1 cellular context compared by ENCODE assay signal in the genomic region with DNA sequence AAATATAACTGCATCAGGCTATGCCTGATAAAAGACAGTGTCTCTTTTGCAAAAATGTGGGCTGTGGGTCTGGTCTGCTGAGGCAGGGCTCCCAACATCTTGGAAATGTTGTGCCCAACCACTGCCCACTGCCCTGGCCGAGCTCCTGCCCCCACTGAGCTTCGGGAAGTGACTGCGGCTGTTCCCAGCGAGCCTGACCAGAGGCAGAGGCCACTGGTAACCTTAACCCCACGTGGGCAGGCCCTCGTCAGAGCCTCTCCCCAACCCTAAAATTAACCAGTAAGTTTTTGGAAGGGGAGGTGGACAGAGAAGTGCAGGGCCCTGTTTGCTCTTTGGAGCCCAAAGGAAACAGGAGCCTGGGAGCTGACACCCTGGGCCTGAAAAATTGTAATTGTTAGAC.
TF ChIP-seq lines count a peak whose summit lies in the region.

No MANE protein-coding gene starts in this region.

TF ChIP-seq in H1, 55 proteins besides CTCF, POLR2A, EP300 and RAD21:
- TF ChIP-seq YY1 (IDR thresholded peaks at IDR 0.05; ENCODE audit: low read depth, low read length) (no peak), GABPA (IDR thresholded peaks at IDR 0.05; ENCODE audit: borderline replicate concordance, insufficient read depth, low read length) (no peak), CEBPB (IDR thresholded peaks at IDR 0.05; ENCODE audit: low read depth, low read length) (no peak), CHD2 (IDR thresholded peaks at IDR 0.05; ENCODE audit: low read length) (no peak), SUZ12 (IDR thresholded peaks at IDR 0.05; ENCODE audit: low read length) (no peak), SRF (IDR thresholded peaks at IDR 0.05; ENCODE audit: low read depth, low read length) (no peak), TAF1 (IDR thresholded peaks at IDR 0.05; ENCODE audit: low read depth, low read length) (no peak), HDAC2 (IDR thresholded peaks at IDR 0.05; ENCODE audit: borderline replicate concordance in 1 of 2, low read depth in 2 of 2, low read length in 2 of 2) (no peak), ASH2L (IDR thresholded peaks at IDR 0.05; ENCODE audit: low read length) (no peak), POLR2AphosphoS5 (IDR thresholded peaks at IDR 0.05; ENCODE audit: low read depth, low read length) (no peak), TBP (IDR thresholded peaks at IDR 0.05; ENCODE audit: low read depth, low read length) (no peak), EGR1 (IDR thresholded peaks at IDR 0.05; ENCODE audit: borderline replicate concordance, low read depth, low read length) (no peak), CTBP2 (IDR thresholded peaks at IDR 0.05; ENCODE audit: borderline replicate concordance, insufficient read depth, insufficient read length, low read length) (no peak), BRCA1 (IDR thresholded peaks at IDR 0.05; ENCODE audit: low read depth, low read length) (no peak)
- TF ChIP-seq, protein P1, sequence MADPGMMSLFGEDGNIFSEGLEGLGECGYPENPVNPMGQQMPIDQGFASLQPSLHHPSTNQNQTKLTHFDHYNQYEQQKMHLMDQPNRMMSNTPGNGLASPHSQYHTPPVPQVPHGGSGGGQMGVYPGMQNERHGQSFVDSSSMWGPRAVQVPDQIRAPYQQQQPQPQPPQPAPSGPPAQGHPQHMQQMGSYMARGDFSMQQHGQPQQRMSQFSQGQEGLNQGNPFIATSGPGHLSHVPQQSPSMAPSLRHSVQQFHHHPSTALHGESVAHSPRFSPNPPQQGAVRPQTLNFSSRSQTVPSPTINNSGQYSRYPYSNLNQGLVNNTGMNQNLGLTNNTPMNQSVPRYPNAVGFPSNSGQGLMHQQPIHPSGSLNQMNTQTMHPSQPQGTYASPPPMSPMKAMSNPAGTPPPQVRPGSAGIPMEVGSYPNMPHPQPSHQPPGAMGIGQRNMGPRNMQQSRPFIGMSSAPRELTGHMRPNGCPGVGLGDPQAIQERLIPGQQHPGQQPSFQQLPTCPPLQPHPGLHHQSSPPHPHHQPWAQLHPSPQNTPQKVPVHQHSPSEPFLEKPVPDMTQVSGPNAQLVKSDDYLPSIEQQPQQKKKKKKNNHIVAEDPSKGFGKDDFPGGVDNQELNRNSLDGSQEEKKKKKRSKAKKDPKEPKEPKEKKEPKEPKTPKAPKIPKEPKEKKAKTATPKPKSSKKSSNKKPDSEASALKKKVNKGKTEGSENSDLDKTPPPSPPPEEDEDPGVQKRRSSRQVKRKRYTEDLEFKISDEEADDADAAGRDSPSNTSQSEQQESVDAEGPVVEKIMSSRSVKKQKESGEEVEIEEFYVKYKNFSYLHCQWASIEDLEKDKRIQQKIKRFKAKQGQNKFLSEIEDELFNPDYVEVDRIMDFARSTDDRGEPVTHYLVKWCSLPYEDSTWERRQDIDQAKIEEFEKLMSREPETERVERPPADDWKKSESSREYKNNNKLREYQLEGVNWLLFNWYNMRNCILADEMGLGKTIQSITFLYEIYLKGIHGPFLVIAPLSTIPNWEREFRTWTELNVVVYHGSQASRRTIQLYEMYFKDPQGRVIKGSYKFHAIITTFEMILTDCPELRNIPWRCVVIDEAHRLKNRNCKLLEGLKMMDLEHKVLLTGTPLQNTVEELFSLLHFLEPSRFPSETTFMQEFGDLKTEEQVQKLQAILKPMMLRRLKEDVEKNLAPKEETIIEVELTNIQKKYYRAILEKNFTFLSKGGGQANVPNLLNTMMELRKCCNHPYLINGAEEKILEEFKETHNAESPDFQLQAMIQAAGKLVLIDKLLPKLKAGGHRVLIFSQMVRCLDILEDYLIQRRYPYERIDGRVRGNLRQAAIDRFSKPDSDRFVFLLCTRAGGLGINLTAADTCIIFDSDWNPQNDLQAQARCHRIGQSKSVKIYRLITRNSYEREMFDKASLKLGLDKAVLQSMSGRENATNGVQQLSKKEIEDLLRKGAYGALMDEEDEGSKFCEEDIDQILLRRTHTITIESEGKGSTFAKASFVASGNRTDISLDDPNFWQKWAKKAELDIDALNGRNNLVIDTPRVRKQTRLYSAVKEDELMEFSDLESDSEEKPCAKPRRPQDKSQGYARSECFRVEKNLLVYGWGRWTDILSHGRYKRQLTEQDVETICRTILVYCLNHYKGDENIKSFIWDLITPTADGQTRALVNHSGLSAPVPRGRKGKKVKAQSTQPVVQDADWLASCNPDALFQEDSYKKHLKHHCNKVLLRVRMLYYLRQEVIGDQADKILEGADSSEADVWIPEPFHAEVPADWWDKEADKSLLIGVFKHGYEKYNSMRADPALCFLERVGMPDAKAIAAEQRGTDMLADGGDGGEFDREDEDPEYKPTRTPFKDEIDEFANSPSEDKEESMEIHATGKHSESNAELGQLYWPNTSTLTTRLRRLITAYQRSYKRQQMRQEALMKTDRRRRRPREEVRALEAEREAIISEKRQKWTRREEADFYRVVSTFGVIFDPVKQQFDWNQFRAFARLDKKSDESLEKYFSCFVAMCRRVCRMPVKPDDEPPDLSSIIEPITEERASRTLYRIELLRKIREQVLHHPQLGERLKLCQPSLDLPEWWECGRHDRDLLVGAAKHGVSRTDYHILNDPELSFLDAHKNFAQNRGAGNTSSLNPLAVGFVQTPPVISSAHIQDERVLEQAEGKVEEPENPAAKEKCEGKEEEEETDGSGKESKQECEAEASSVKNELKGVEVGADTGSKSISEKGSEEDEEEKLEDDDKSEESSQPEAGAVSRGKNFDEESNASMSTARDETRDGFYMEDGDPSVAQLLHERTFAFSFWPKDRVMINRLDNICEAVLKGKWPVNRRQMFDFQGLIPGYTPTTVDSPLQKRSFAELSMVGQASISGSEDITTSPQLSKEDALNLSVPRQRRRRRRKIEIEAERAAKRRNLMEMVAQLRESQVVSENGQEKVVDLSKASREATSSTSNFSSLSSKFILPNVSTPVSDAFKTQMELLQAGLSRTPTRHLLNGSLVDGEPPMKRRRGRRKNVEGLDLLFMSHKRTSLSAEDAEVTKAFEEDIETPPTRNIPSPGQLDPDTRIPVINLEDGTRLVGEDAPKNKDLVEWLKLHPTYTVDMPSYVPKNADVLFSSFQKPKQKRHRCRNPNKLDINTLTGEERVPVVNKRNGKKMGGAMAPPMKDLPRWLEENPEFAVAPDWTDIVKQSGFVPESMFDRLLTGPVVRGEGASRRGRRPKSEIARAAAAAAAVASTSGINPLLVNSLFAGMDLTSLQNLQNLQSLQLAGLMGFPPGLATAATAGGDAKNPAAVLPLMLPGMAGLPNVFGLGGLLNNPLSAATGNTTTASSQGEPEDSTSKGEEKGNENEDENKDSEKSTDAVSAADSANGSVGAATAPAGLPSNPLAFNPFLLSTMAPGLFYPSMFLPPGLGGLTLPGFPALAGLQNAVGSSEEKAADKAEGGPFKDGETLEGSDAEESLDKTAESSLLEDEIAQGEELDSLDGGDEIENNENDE (IDR thresholded peaks at IDR 0.05; ENCODE audit: insufficient replicate concordance, low read length) = no peak
- TF ChIP-seq, protein P2, sequence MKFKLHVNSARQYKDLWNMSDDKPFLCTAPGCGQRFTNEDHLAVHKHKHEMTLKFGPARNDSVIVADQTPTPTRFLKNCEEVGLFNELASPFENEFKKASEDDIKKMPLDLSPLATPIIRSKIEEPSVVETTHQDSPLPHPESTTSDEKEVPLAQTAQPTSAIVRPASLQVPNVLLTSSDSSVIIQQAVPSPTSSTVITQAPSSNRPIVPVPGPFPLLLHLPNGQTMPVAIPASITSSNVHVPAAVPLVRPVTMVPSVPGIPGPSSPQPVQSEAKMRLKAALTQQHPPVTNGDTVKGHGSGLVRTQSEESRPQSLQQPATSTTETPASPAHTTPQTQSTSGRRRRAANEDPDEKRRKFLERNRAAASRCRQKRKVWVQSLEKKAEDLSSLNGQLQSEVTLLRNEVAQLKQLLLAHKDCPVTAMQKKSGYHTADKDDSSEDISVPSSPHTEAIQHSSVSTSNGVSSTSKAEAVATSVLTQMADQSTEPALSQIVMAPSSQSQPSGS (IDR thresholded peaks at IDR 0.05; ENCODE audit: low read length) = no peak
- TF ChIP-seq, protein P3, sequence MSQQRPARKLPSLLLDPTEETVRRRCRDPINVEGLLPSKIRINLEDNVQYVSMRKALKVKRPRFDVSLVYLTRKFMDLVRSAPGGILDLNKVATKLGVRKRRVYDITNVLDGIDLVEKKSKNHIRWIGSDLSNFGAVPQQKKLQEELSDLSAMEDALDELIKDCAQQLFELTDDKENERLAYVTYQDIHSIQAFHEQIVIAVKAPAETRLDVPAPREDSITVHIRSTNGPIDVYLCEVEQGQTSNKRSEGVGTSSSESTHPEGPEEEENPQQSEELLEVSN (IDR thresholded peaks at IDR 0.05) = no peak
